ENCODE assay signal across 1 cellular context in genomic region chr22:23913661-23914353, GRCh38.
A peak's percentile ranks its signal among the peaks of the same experiment; 100 is the strongest.
TF ChIP-seq lines count a peak whose summit lies in the region.

No MANE protein-coding gene starts in this region.

TF ChIP-seq in HepG2, 621 proteins besides CTCF, POLR2A, EP300 and RAD21 (continued from another document and continues in another):
- TF ChIP-seq, protein P1, sequence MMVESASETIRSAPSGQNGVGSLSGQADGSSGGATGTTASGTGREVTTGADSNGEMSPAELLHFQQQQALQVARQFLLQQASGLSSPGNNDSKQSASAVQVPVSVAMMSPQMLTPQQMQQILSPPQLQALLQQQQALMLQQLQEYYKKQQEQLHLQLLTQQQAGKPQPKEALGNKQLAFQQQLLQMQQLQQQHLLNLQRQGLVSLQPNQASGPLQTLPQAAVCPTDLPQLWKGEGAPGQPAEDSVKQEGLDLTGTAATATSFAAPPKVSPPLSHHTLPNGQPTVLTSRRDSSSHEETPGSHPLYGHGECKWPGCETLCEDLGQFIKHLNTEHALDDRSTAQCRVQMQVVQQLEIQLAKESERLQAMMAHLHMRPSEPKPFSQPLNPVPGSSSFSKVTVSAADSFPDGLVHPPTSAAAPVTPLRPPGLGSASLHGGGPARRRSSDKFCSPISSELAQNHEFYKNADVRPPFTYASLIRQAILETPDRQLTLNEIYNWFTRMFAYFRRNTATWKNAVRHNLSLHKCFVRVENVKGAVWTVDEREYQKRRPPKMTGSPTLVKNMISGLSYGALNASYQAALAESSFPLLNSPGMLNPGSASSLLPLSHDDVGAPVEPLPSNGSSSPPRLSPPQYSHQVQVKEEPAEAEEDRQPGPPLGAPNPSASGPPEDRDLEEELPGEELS (CRISPR knock-in tag; IDR thresholded peaks at IDR 0.05) = peak; percentile 44; the same call in 1 of the 2 replicates
- TF ChIP-seq ZNF253 (CRISPR knock-in tag; IDR thresholded peaks at IDR 0.05; ENCODE audit: borderline replicate concordance) (0 out of 2 replicates have a peak, but pooled peaks have one; percentile 49), NR3C1 (CRISPR knock-in tag; IDR thresholded peaks at IDR 0.05) (no peak), MAZ (IDR thresholded peaks at IDR 0.05; ENCODE audit: borderline replicate concordance, low read depth, low read length) (peak; percentile 83; the same call in 1 of the 2 replicates), MAZ (CRISPR knock-in tag; IDR thresholded peaks at IDR 0.05; ENCODE audit: low read depth) (peak; percentile 96), ADNP (CRISPR knock-in tag; IDR thresholded peaks at IDR 0.05) (no peak), KLF16 (CRISPR knock-in tag; IDR thresholded peaks at IDR 0.05) (peak in 1 of 2 experiments; percentile 44; a peak in 2 of 4 replicates), IRX3 (CRISPR knock-in tag; IDR thresholded peaks at IDR 0.05; ENCODE audit: borderline replicate concordance, low read depth) (no peak), ZC3H13 (CRISPR knock-in tag; IDR thresholded peaks at IDR 0.05) (peak; percentile 91), FOSL2 (CRISPR knock-in tag; IDR thresholded peaks at IDR 0.05) (peak; percentile 67), MBNL3 (CRISPR knock-in tag; conservative IDR thresholded peaks at IDR 0.05) (no peak), ZNF564 (CRISPR knock-in tag; IDR thresholded peaks at IDR 0.05) (peak; percentile 88; the same call in 1 of the 2 replicates), NR2F1 (CRISPR knock-in tag; IDR thresholded peaks at IDR 0.05) (no peak), ZNF235 (CRISPR knock-in tag; IDR thresholded peaks at IDR 0.05; ENCODE audit: borderline replicate concordance) (no peak), ZNF777 (CRISPR knock-in tag; IDR thresholded peaks at IDR 0.05) (no peak), ZNF207 (IDR thresholded peaks at IDR 0.05; ENCODE audit: borderline replicate concordance) (no peak), ZNF639 (CRISPR knock-in tag; conservative IDR thresholded peaks at IDR 0.05) (peak; percentile 62; the same call in 1 of the 2 replicates), ZNF562 (CRISPR knock-in tag; IDR thresholded peaks at IDR 0.05; ENCODE audit: borderline replicate concordance) (no peak; the same call in 1 of the 2 replicates), MAFG (CRISPR knock-in tag; IDR thresholded peaks at IDR 0.05) (no peak), PCBP2 (optimal IDR thresholded peaks at IDR 0.05; ENCODE audit: low read depth, low read length, poor library complexity, severe bottlenecking) (no peak), ZNF503 (CRISPR knock-in tag; IDR thresholded peaks at IDR 0.05) (no peak), REXO4 (CRISPR knock-in tag; IDR thresholded peaks at IDR 0.05; ENCODE audit: borderline replicate concordance) (no peak), FOXP1 (IDR thresholded peaks at IDR 0.05) (no peak), FOXP1 (CRISPR knock-in tag; IDR thresholded peaks at IDR 0.05) (no peak), ZNF382 (CRISPR knock-in tag; IDR thresholded peaks at IDR 0.05; ENCODE audit: borderline replicate concordance) (no peak), SETDB1 (CRISPR knock-in tag; IDR thresholded peaks at IDR 0.05; ENCODE audit: borderline replicate concordance) (no peak), ZFP37 (CRISPR knock-in tag; IDR thresholded peaks at IDR 0.05; ENCODE audit: borderline replicate concordance) (no peak), ZNF230 (CRISPR knock-in tag; IDR thresholded peaks at IDR 0.05) (no peak), LCORL (IDR thresholded peaks at IDR 0.05) (no peak), LCORL (CRISPR knock-in tag; IDR thresholded peaks at IDR 0.05) (peak; percentile 64; the same call in 1 of the 2 replicates), ZNF570 (CRISPR knock-in tag; IDR thresholded peaks at IDR 0.05; ENCODE audit: borderline replicate concordance) (no peak), ZFP36 (IDR thresholded peaks at IDR 0.05; ENCODE audit: borderline replicate concordance, low read depth, low read length, partially characterized antibody) (no peak), ZHX1 (CRISPR knock-in tag; IDR thresholded peaks at IDR 0.05; ENCODE audit: low read depth) (0 out of 2 replicates have a peak, but pooled peaks have one; percentile 45), PRPF4 (IDR thresholded peaks at IDR 0.05; ENCODE audit: low read depth, low read length, poor library complexity, severe bottlenecking) (no peak), ZNF773 (CRISPR knock-in tag; IDR thresholded peaks at IDR 0.05; ENCODE audit: borderline replicate concordance) (no peak), ZNF124 (CRISPR knock-in tag; IDR thresholded peaks at IDR 0.05) (no peak), XRCC5 (optimal IDR thresholded peaks at IDR 0.05; ENCODE audit: low read length) (no peak)
- TF ChIP-seq, protein P2, sequence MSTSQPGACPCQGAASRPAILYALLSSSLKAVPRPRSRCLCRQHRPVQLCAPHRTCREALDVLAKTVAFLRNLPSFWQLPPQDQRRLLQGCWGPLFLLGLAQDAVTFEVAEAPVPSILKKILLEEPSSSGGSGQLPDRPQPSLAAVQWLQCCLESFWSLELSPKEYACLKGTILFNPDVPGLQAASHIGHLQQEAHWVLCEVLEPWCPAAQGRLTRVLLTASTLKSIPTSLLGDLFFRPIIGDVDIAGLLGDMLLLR (CRISPR knock-in tag; IDR thresholded peaks at IDR 0.05) = peak; percentile 79; the same call in 1 of the 2 replicates
- TF ChIP-seq, protein P3, sequence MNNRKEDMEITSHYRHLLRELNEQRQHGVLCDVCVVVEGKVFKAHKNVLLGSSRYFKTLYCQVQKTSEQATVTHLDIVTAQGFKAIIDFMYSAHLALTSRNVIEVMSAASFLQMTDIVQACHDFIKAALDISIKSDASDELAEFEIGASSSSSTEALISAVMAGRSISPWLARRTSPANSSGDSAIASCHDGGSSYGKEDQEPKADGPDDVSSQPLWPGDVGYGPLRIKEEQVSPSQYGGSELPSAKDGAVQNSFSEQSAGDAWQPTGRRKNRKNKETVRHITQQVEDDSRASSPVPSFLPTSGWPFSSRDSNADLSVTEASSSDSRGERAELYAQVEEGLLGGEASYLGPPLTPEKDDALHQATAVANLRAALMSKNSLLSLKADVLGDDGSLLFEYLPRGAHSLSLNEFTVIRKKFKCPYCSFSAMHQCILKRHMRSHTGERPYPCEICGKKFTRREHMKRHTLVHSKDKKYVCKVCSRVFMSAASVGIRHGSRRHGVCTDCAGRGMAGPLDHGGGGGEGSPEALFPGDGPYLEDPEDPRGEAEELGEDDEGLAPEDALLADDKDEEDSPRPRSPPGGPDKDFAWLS (CRISPR knock-in tag; IDR thresholded peaks at IDR 0.05; ENCODE audit: borderline replicate concordance) = no peak
- TF ChIP-seq, protein P4, sequence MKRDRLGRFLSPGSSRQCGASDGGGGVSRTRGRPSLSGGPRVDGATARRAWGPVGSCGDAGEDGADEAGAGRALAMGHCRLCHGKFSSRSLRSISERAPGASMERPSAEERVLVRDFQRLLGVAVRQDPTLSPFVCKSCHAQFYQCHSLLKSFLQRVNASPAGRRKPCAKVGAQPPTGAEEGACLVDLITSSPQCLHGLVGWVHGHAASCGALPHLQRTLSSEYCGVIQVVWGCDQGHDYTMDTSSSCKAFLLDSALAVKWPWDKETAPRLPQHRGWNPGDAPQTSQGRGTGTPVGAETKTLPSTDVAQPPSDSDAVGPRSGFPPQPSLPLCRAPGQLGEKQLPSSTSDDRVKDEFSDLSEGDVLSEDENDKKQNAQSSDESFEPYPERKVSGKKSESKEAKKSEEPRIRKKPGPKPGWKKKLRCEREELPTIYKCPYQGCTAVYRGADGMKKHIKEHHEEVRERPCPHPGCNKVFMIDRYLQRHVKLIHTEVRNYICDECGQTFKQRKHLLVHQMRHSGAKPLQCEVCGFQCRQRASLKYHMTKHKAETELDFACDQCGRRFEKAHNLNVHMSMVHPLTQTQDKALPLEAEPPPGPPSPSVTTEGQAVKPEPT (CRISPR knock-in tag; IDR thresholded peaks at IDR 0.05; ENCODE audit: low read depth) = no peak
- TF ChIP-seq, protein P5, sequence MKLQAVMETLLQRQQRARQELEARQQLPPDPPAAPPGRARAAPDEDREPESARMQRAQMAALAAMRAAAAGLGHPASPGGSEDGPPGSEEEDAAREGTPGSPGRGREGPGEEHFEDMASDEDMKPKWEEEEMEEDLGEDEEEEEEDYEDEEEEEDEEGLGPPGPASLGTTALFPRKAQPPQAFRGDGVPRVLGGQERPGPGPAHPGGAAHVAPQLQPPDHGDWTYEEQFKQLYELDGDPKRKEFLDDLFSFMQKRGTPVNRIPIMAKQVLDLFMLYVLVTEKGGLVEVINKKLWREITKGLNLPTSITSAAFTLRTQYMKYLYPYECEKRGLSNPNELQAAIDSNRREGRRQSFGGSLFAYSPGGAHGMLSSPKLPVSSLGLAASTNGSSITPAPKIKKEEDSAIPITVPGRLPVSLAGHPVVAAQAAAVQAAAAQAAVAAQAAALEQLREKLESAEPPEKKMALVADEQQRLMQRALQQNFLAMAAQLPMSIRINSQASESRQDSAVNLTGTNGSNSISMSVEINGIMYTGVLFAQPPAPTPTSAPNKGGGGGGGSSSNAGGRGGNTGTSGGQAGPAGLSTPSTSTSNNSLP (IDR thresholded peaks at IDR 0.05; ENCODE audit: low read depth, low read length) = no peak
- TF ChIP-seq, protein P6, sequence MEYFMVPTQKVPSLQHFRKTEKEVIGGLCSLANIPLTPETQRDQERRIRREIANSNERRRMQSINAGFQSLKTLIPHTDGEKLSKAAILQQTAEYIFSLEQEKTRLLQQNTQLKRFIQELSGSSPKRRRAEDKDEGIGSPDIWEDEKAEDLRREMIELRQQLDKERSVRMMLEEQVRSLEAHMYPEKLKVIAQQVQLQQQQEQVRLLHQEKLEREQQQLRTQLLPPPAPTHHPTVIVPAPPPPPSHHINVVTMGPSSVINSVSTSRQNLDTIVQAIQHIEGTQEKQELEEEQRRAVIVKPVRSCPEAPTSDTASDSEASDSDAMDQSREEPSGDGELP (IDR thresholded peaks at IDR 0.05; ENCODE audit: borderline replicate concordance, low read depth) = no peak
- TF ChIP-seq, protein P7, sequence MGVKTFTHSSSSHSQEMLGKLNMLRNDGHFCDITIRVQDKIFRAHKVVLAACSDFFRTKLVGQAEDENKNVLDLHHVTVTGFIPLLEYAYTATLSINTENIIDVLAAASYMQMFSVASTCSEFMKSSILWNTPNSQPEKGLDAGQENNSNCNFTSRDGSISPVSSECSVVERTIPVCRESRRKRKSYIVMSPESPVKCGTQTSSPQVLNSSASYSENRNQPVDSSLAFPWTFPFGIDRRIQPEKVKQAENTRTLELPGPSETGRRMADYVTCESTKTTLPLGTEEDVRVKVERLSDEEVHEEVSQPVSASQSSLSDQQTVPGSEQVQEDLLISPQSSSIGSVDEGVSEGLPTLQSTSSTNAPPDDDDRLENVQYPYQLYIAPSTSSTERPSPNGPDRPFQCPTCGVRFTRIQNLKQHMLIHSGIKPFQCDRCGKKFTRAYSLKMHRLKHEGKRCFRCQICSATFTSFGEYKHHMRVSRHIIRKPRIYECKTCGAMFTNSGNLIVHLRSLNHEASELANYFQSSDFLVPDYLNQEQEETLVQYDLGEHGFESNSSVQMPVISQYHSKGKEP (CRISPR knock-in tag; IDR thresholded peaks at IDR 0.05) = peak; percentile 67; the same call in 1 of the 2 replicates
